1 cellular context compared by ENCODE assay signal in the genomic region with DNA sequence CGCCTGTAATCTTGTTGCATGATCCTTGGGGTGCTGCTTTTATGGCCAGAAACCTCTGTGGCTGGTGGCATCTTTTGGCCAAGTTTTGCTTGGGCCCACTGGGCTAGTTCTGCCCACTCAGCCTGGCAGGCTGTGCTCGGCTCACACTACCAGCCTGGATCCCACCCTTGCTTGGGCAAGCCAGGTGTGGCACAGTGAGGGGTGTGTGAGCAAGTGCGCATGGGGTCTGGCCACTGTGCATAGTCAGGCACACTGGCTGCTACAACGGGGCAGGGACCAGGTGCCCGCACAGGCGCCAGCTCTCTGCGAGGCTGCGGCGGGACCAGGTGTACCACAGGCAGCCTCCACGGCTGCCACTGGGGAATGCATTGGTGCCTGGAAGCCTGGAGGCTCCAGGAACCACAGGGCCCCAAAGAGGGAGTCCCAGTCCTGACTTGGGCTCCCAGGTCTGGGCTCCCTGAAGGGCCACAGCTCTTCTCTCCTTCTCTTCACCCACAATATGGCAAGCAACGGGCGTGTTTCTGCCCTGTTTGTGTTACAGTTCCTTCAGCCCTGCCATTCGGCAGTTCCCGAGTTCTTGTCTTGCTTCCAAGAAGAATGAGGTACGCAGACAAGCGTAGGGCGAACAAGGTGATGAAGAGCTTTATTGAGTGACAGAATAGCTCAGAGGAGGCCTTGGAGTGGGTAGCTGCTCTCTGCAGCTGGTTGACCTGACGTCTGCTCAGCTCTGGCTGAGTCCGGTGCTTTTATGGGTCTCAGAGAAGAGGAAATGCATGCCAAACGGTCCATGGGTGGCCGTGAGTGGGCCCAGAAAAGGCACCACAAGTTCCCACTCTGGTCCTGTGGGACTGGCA.
TF ChIP-seq lines count a peak whose summit lies in the region.

No MANE protein-coding gene starts in this region.

TF ChIP-seq in HepG2, 621 proteins besides CTCF, POLR2A, EP300 and RAD21 (continued from another document and continues in another):
- TF ChIP-seq PRDM4 (CRISPR knock-in tag; IDR thresholded peaks at IDR 0.05; ENCODE audit: borderline replicate concordance) (no peak), ZNF383 (CRISPR knock-in tag; IDR thresholded peaks at IDR 0.05; ENCODE audit: borderline replicate concordance) (0 out of 2 replicates have a peak, but pooled peaks have one; percentile 84), NFE2L1 (CRISPR knock-in tag; IDR thresholded peaks at IDR 0.05; ENCODE audit: borderline replicate concordance) (peak; percentile 17; the same call in 1 of the 2 replicates), CCAR2 (optimal IDR thresholded peaks at IDR 0.05; ENCODE audit: low read depth, low read length) (no peak), ZNF337 (CRISPR knock-in tag; IDR thresholded peaks at IDR 0.05; ENCODE audit: borderline replicate concordance, low read depth) (no peak; the same call in 1 of the 2 replicates), REPIN1 (CRISPR knock-in tag; IDR thresholded peaks at IDR 0.05; ENCODE audit: borderline replicate concordance, low read depth) (peak; percentile 12; the same call in 1 of the 2 replicates), IRX3 (CRISPR knock-in tag; IDR thresholded peaks at IDR 0.05; ENCODE audit: borderline replicate concordance, low read depth) (peak; percentile 49; the same call in 1 of the 2 replicates), TFE3 (CRISPR knock-in tag; IDR thresholded peaks at IDR 0.05) (no peak), HNF4A (CRISPR knock-in tag; IDR thresholded peaks at IDR 0.05) (no peak), ZNF687 (CRISPR knock-in tag; IDR thresholded peaks at IDR 0.05) (peak; percentile 60), IKZF5 (CRISPR knock-in tag; IDR thresholded peaks at IDR 0.05) (no peak; the same call in 1 of the 2 replicates), TBX2 (CRISPR knock-in tag; IDR thresholded peaks at IDR 0.05; ENCODE audit: borderline replicate concordance) (peak; percentile 52; the same call in 1 of the 2 replicates), MTA1 (CRISPR knock-in tag; IDR thresholded peaks at IDR 0.05; ENCODE audit: borderline replicate concordance) (peak; percentile 93; the same call in 1 of the 2 replicates), ZNF782 (CRISPR knock-in tag; IDR thresholded peaks at IDR 0.05; ENCODE audit: borderline replicate concordance) (peak; percentile 75; the same call in 1 of the 2 replicates), ZNF232 (CRISPR knock-in tag; IDR thresholded peaks at IDR 0.05; ENCODE audit: borderline replicate concordance) (no peak), ZNF292 (CRISPR knock-in tag; IDR thresholded peaks at IDR 0.05; ENCODE audit: borderline replicate concordance, low read depth) (peak; percentile 58; the same call in 1 of the 2 replicates), HMGA1 (CRISPR knock-in tag; conservative IDR thresholded peaks at IDR 0.05) (no peak), ZNF879 (CRISPR knock-in tag; IDR thresholded peaks at IDR 0.05) (0 out of 2 replicates have a peak, but pooled peaks have one; percentile 34), ZNF251 (CRISPR knock-in tag; IDR thresholded peaks at IDR 0.05) (peak; percentile 93; the same call in 1 of the 2 replicates), PTBP1 (IDR thresholded peaks at IDR 0.05; ENCODE audit: low read depth, low read length, poor library complexity, severe bottlenecking) (peak; percentile 49), NR2C2 (CRISPR knock-in tag; IDR thresholded peaks at IDR 0.05; ENCODE audit: borderline replicate concordance) (no peak; the same call in 1 of the 2 replicates), ZZZ3 (CRISPR knock-in tag; IDR thresholded peaks at IDR 0.05; ENCODE audit: borderline replicate concordance) (peak; percentile 61; the same call in 1 of the 2 replicates), RFX5 (IDR thresholded peaks at IDR 0.05; ENCODE audit: low read depth, low read length) (no peak), SOX6 (IDR thresholded peaks at IDR 0.05) (no peak), SOX6 (CRISPR knock-in tag; IDR thresholded peaks at IDR 0.05) (peak; percentile 33; the same call in 1 of the 2 replicates), ARID2 (CRISPR knock-in tag; IDR thresholded peaks at IDR 0.05; ENCODE audit: borderline replicate concordance) (no peak), SRSF1 (optimal IDR thresholded peaks at IDR 0.05; ENCODE audit: low read depth, low read length) (no peak), ZC3H13 (CRISPR knock-in tag; IDR thresholded peaks at IDR 0.05) (peak; percentile 72; the same call in 1 of the 2 replicates), SRSF4 (IDR thresholded peaks at IDR 0.05; ENCODE audit: low read depth, low read length, poor library complexity, severe bottlenecking) (no peak), KLF6 (CRISPR knock-in tag; IDR thresholded peaks at IDR 0.05) (0 out of 2 replicates have a peak, but pooled peaks have one; percentile 11), ZNF10 (CRISPR knock-in tag; IDR thresholded peaks at IDR 0.05; ENCODE audit: borderline replicate concordance, low read depth) (0 out of 2 replicates have a peak, but pooled peaks have one; percentile 55), ZNF329 (CRISPR knock-in tag; IDR thresholded peaks at IDR 0.05; ENCODE audit: low read depth) (no peak), ZBTB38 (CRISPR knock-in tag; IDR thresholded peaks at IDR 0.05) (peak; percentile 73)
- TF ChIP-seq, protein P1, sequence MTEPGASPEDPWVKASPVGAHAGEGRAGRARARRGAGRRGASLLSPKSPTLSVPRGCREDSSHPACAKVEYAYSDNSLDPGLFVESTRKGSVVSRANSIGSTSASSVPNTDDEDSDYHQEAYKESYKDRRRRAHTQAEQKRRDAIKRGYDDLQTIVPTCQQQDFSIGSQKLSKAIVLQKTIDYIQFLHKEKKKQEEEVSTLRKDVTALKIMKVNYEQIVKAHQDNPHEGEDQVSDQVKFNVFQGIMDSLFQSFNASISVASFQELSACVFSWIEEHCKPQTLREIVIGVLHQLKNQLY (CRISPR knock-in tag; IDR thresholded peaks at IDR 0.05) = no peak
- TF ChIP-seq, protein P2, sequence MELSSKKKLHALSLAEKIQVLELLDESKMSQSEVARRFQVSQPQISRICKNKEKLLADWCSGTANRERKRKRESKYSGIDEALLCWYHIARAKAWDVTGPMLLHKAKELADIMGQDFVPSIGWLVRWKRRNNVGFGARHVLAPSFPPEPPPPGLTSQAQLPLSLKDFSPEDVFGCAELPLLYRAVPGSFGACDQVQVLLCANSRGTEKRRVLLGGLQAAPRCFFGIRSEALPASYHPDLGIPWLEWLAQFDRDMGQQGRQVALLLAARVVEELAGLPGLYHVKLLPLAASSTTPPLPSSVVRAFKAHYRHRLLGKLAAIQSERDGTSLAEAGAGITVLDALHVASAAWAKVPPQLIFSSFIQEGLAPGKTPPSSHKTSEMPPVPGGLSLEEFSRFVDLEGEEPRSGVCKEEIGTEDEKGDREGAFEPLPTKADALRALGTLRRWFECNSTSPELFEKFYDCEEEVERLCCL (CRISPR knock-in tag; IDR thresholded peaks at IDR 0.05; ENCODE audit: borderline replicate concordance) = peak; percentile 24; the same call in 1 of the 2 replicates
- TF ChIP-seq, protein P3, sequence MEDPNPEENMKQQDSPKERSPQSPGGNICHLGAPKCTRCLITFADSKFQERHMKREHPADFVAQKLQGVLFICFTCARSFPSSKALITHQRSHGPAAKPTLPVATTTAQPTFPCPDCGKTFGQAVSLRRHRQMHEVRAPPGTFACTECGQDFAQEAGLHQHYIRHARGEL (CRISPR knock-in tag; IDR thresholded peaks at IDR 0.05) = 0 out of 2 replicates have a peak, but pooled peaks have one; percentile 79
- TF ChIP-seq, protein P4, sequence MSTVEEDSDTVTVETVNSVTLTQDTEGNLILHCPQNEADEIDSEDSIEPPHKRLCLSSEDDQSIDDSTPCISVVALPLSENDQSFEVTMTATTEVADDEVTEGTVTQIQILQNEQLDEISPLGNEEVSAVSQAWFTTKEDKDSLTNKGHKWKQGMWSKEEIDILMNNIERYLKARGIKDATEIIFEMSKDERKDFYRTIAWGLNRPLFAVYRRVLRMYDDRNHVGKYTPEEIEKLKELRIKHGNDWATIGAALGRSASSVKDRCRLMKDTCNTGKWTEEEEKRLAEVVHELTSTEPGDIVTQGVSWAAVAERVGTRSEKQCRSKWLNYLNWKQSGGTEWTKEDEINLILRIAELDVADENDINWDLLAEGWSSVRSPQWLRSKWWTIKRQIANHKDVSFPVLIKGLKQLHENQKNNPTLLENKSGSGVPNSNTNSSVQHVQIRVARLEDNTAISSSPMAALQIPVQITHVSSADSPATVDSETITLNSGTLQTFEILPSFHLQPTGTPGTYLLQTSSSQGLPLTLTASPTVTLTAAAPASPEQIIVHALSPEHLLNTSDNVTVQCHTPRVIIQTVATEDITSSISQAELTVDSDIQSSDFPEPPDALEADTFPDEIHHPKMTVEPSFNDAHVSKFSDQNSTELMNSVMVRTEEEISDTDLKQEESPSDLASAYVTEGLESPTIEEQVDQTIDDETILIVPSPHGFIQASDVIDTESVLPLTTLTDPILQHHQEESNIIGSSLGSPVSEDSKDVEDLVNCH (CRISPR knock-in tag; IDR thresholded peaks at IDR 0.05) = peak; percentile 89; the same call in 1 of the 2 replicates
